ENCODE assay signal across 8 cellular contexts in genomic region chr22:41469218-41469851, GRCh38. TPM values are rescaled to one million over a fixed set of nuclear protein-coding genes. Genes with fewer than 3 reads are reported as not detected.
DNase-seq lines count a peak whose midpoint lies in the region; ATAC-seq and TF ChIP-seq lines count a peak whose summit lies in the region.

No MANE protein-coding gene starts in this region.

- intact Hi-C loops in activated naive CD4-positive, alpha-beta T cell treated with anti-CD3 and anti-CD28 coated beads for 36 hours (cut with micrococcal nuclease), result loop anchor here (1.0 to 2.0 kb wide), 6 partner anchors 21 to 519 kb away; partner anchors contain the start of genes DESI1, L3MBTL2, RANGAP1 and RBX1

- H3K4me1 ChIP-seq in cardiac muscle cell (ENCODE audit: low read depth), result peaks cover 6% of the 10 kb centered on the region

- peak overlapping the region; percentile 75 for H3K4me3 Mint-ChIP-seq in activated naive CD4-positive, alpha-beta T cell treated with anti-CD3 and anti-CD28 coated beads for 36 hours
- H3K4me3 Mint-ChIP-seq in activated CD4-positive, alpha-beta memory T cell treated with anti-CD3 and anti-CD28 coated beads, Interleukin-2, amount 10 ng/mL, durations not matched to agents 7 days and 5 days, result peak overlapping the region; percentile 77

- H3K4me1 Mint-ChIP-seq in activated naive CD4-positive, alpha-beta T cell treated with anti-CD3 and anti-CD28 coated beads for 36 hours (ENCODE audit: low read depth), result peaks cover 62% of the 10 kb centered on the region
- peaks cover 61% of the 10 kb centered on the region for H3K4me1 Mint-ChIP-seq in activated CD4-positive, alpha-beta memory T cell treated with anti-CD3 and anti-CD28 coated beads, Interleukin-2, amount 10 ng/mL, durations not matched to agents 7 days and 5 days

- ATAC-seq in HG03439 (IDR thresholded peaks at IDR 0.05; ENCODE audit: unreplicated experiment) (peak; percentile 26), GM18868 (IDR thresholded peaks at IDR 0.05; ENCODE audit: unreplicated experiment) (no peak), GM18858 (IDR thresholded peaks at IDR 0.05; ENCODE audit: unreplicated experiment) (no peak)

- H3K9me3 ChIP-seq in cardiac muscle cell (ENCODE audit: low read depth), result no peaks in the 10 kb centered on the region

- CTCF ChIA-PET in activated naive CD4-positive, alpha-beta T cell treated with anti-CD3 and anti-CD28 coated beads for 36 hours (lab: Charles Lee), result interaction anchor here (0.6 to 1.3 kb wide), 3 partner anchors 11 to 755 kb away, joined by 3 to 5 read pairs (median 4); no protein-coding TSS in a partner anchor
- CTCF ChIA-PET in activated CD4-positive, alpha-beta memory T cell treated with anti-CD3 and anti-CD28 coated beads, Interleukin-2, amount 10 ng/mL, durations not matched to agents 7 days and 5 days (lab: Charles Lee), result interaction anchor here (0.8 to 2.1 kb wide), 13 partner anchors 10 to 198 kb away, joined by 3 to 20 read pairs (median 4); partner anchors contain the start of genes TEF and ZC3H7B

- TF ChIP-seq CTCF in cardiac muscle cell (IDR thresholded peaks at IDR 0.05; ENCODE audit: low read depth, low read length) (no peak), retinal pigment epithelial cell (conservative IDR thresholded peaks at IDR 0.05; ENCODE audit: low read depth, low read length) (no peak)

- peak; percentile 53 for DNase-seq in activated naive CD4-positive, alpha-beta T cell treated with anti-CD3 and anti-CD28 coated beads for 36 hours
- no peak for DNase-seq in activated naive CD4-positive, alpha-beta T cell treated with Interleukin-2 at 50 U/mL for 16 hours
- no peak for DNase-seq in activated CD4-positive, alpha-beta memory T cell treated with anti-CD3 and anti-CD28 coated beads, Interleukin-2, amount 10 ng/mL, durations not matched to agents 7 days and 5 days
- peak in 1 of 2 donors; percentile 3 for DNase-seq in cardiac muscle cell (ENCODE audit: low read depth in 1 of 2, low spot score in 1 of 2)
- no peak for DNase-seq in retinal pigment epithelial cell (ENCODE audit: low read depth)

- H3K27ac ChIP-seq in cardiac muscle cell, result peak overlapping the region; percentile 92

- H3K27ac Mint-ChIP-seq in activated naive CD4-positive, alpha-beta T cell treated with anti-CD3 and anti-CD28 coated beads for 36 hours, result peak overlapping the region; percentile 96
- peak overlapping the region; percentile 96 for H3K27ac Mint-ChIP-seq in activated CD4-positive, alpha-beta memory T cell treated with anti-CD3 and anti-CD28 coated beads, Interleukin-2, amount 10 ng/mL, durations not matched to agents 7 days and 5 days

- peaks cover 25% of the 10 kb centered on the region for H3K36me3 ChIP-seq in cardiac muscle cell

- no peaks in the 10 kb centered on the region for H3K27me3 ChIP-seq in cardiac muscle cell

- H3K36me3 Mint-ChIP-seq in activated naive CD4-positive, alpha-beta T cell treated with anti-CD3 and anti-CD28 coated beads for 36 hours (ENCODE audit: low read depth), result peaks cover 26% of the 10 kb centered on the region
- peaks cover 35% of the 10 kb centered on the region for H3K36me3 Mint-ChIP-seq in activated CD4-positive, alpha-beta memory T cell treated with anti-CD3 and anti-CD28 coated beads, Interleukin-2, amount 10 ng/mL, durations not matched to agents 7 days and 5 days (ENCODE audit: low read depth)

- no peaks in the 10 kb centered on the region for H3K27me3 Mint-ChIP-seq in activated naive CD4-positive, alpha-beta T cell treated with anti-CD3 and anti-CD28 coated beads for 36 hours (ENCODE audit: low read depth)
- no peaks in the 10 kb centered on the region for H3K27me3 Mint-ChIP-seq in activated CD4-positive, alpha-beta memory T cell treated with anti-CD3 and anti-CD28 coated beads, Interleukin-2, amount 10 ng/mL, durations not matched to agents 7 days and 5 days

- POLR2A ChIA-PET in activated CD4-positive, alpha-beta memory T cell treated with anti-CD3 and anti-CD28 coated beads, Interleukin-2, amount 10 ng/mL, durations not matched to agents 7 days and 5 days (lab: Charles Lee), result interaction anchor here (0.8 to 5.5 kb wide), 25 partner anchors 10 to 377 kb away, joined by 3 to 136 read pairs (median 6); partner anchors contain the start of genes DESI1, EP300, PMM1 and TEF

- H3K4me3 ChIP-seq in cardiac muscle cell, result peak overlapping the region; percentile 68
- peak overlapping the region; percentile 95 for H3K4me3 ChIP-seq in retinal pigment epithelial cell (ENCODE audit: low read length)

- H3K9me3 Mint-ChIP-seq in activated naive CD4-positive, alpha-beta T cell treated with anti-CD3 and anti-CD28 coated beads for 36 hours, result no peaks in the 10 kb centered on the region
- no peaks in the 10 kb centered on the region for H3K9me3 Mint-ChIP-seq in activated CD4-positive, alpha-beta memory T cell treated with anti-CD3 and anti-CD28 coated beads, Interleukin-2, amount 10 ng/mL, durations not matched to agents 7 days and 5 days

RNA-seq across cellular contexts. Expression of gene ACO2, which starts 0.4 kb away (rescaled TPM):
- 100 to 1,000 TPM; 113 to 118 TPM for total RNA-seq in activated naive CD4-positive, alpha-beta T cell treated with anti-CD3 and anti-CD28 coated beads for 36 hours
- 10 to 100 TPM; 69.9 to 72.2 TPM for total RNA-seq in activated CD4-positive, alpha-beta memory T cell treated with anti-CD3 and anti-CD28 coated beads, Interleukin-2, amount 10 ng/mL, durations not matched to agents 7 days and 5 days
- total RNA-seq in cardiac muscle cell, result 183 and 223 TPM in 2 replicates
- 247 and 328 TPM in 2 replicates for polyA plus RNA-seq in cardiac muscle cell

RNA-seq across cellular contexts. Expression of gene PHF5A, which starts 0.8 kb away (rescaled TPM):
- 10 to 100 TPM; 67.5 to 69.0 TPM for total RNA-seq in activated naive CD4-positive, alpha-beta T cell treated with anti-CD3 and anti-CD28 coated beads for 36 hours
- 10 to 100 TPM; 43.9 to 55.3 TPM for total RNA-seq in activated CD4-positive, alpha-beta memory T cell treated with anti-CD3 and anti-CD28 coated beads, Interleukin-2, amount 10 ng/mL, durations not matched to agents 7 days and 5 days
- 32.2 and 42.2 TPM in 2 replicates for total RNA-seq in cardiac muscle cell
- polyA plus RNA-seq in cardiac muscle cell, result 25.9 and 26.9 TPM in 2 replicates

RNA-seq across cellular contexts. Expression of gene TOB2, which starts 22.7 kb away (rescaled TPM):
- total RNA-seq in activated naive CD4-positive, alpha-beta T cell treated with anti-CD3 and anti-CD28 coated beads for 36 hours, result 10 to 100 TPM; 16.4 to 16.8 TPM
- 10 to 100 TPM; 38.7 to 41.2 TPM for total RNA-seq in activated CD4-positive, alpha-beta memory T cell treated with anti-CD3 and anti-CD28 coated beads, Interleukin-2, amount 10 ng/mL, durations not matched to agents 7 days and 5 days
- 32.0 and 42.4 TPM in 2 replicates for total RNA-seq in cardiac muscle cell
- polyA plus RNA-seq in cardiac muscle cell, result 35.5 and 52.9 TPM in 2 replicates
